In genomic region chr4:56480691-56481090, GRCh38 we compare ENCODE assay signal across 29 cellular contexts. TPM values are rescaled to one million over a fixed set of nuclear protein-coding genes. Genes with fewer than 3 reads are reported as not detected.
"Had no signal": no experiment of that assay in that cellular context is flagged by ENCODE, and none has a peak within 500 bp of the region (broad histone marks: within the 10 kb centered on the region; RNA-seq: fewer than 3 reads in every experiment).

No MANE protein-coding gene starts in this region.

- H3K4me1 ChIP-seq: breast epithelium, Peyer's patch had no signal

- ATAC-seq: activated CD4-positive, alpha-beta T cell treated with anti-CD3 and anti-CD28 coated beads for 36 hours; activated T-helper 17 cell treated with anti-CD3 and anti-CD28 coated beads, Interleukin-2, amount 50 U/mL, for 72 hours; K562 had no signal

- H3K27ac ChIP-seq: breast epithelium, coronary artery, Peyer's patch, RWPE1, WERI-Rb-1 had no signal

- H3K27me3 ChIP-seq: breast epithelium, Peyer's patch had no signal

- DNase-seq: activated CD4-positive, alpha-beta memory T cell treated with anti-CD3 and anti-CD28 coated beads, Interleukin-2, amount 10 ng/mL, durations not matched to agents 7 days and 5 days; activated CD4-positive, alpha-beta T cell treated with anti-CD3 and anti-CD28 coated beads for 36 hours; activated CD4-positive, alpha-beta T cell treated with anti-CD3 and anti-CD28 coated beads, Interleukin-2, amount 50 U/mL, for 1 hour; activated gamma-delta T cell; activated naive CD4-positive, alpha-beta T cell treated with anti-CD3 and anti-CD28 coated beads for 36 hours; activated T-cell treated with anti-CD3 and anti-CD28 coated beads for 4 hours; activated T-cell treated with anti-CD3 and anti-CD28 coated beads, Interleukin-2, amount 50 U/mL, for 48 hours; anterior cingulate cortex; caudate nucleus; Karpas-422; MM.1S; NCI-H1105; NCI-H1436 treated with DMSO at 0.1 percent for 48 hours; NCI-H187; NCI-H510A treated with DMSO at 0.1 percent for 48 hours; NCI-H69; NK-92 treated with Interleukin-12 subunit alpha and Interleukin-12 subunit beta, amount 100 ng/mL, for 24 hours; OCI-M1; Peyer's patch; Right ventricle myocardium superior; T-helper 2 cell; T1000; WERI-Rb-1 had no signal

- H3K9me3 ChIP-seq: breast epithelium, Peyer's patch had no signal

- H3K4me3 ChIP-seq: breast epithelium, coronary artery, K562, Peyer's patch had no signal

RNA-seq across cellular contexts. Expression of gene ARL9, which starts 24.9 kb away (rescaled TPM):
- total RNA-seq: breast epithelium, Peyer's patch, Right ventricle myocardium superior, SK-MEL-5 had no signal
